Comparison of ENCODE assay signal across 22 cellular contexts in genomic region chr9:95062601-95063065, GRCh38.
DNase-seq lines count a peak whose midpoint lies in the region; ATAC-seq and TF ChIP-seq lines count a peak whose summit lies in the region.
"Had no signal": no experiment of that assay in that cellular context is flagged by ENCODE, and none has a peak within 500 bp of the region (broad histone marks: within the 10 kb centered on the region; RNA-seq: fewer than 3 reads in every experiment).

No MANE protein-coding gene starts in this region.

- H3K27ac Mint-ChIP-seq in brain: peak overlapping the region in 4 of 5 experiments; percentile 54 to 92 (median 73)
- H3K27ac Mint-ChIP-seq: activated naive CD8-positive, alpha-beta T cell treated with anti-CD3 and anti-CD28 coated beads, Interleukin-2, amount 50 U/mL, for 24 hours; activated T-helper 17 cell treated with anti-CD3 and anti-CD28 coated beads, Interleukin-2, amount 50 U/mL, for 72 hours had no signal

- DNase-seq in heart left ventricle (no peak), transverse colon (no peak), GOT3 (lab: John Stamatoyannopoulos, UW) (no peak), NCI-H510A (lab: John Stamatoyannopoulos, UW) (no peak), A172 (ENCODE audit: low spot score) (no peak)
- DNase-seq: activated naive CD8-positive, alpha-beta T cell treated with anti-CD3 and anti-CD28 coated beads, Interleukin-2, amount 50 U/mL, for 24 hours; foreskin melanocyte; naive B cell; NCI-H2029; NCI-H524 treated with DMSO at 0.1 percent for 48 hours; SK-N-SH; stimulated activated naive CD4-positive, alpha-beta T cell treated with Interleukin-2 at 50 U/mL for 16 hours; T1000 had no signal

- peaks cover 7 to 100% (median 89%) of the 10 kb centered on the region in 12 donors for H3K4me1 ChIP-seq in heart left ventricle
- peaks cover 27% of the 10 kb centered on the region for H3K4me1 ChIP-seq in parathyroid adenoma
- peaks cover 17 to 95% (median 54%) of the 10 kb centered on the region in 4 donors for H3K4me1 ChIP-seq in transverse colon

- H3K4me3 Mint-ChIP-seq in brain: peak overlapping the region in 1 of 5 experiments; percentile 47
- H3K4me3 Mint-ChIP-seq: activated naive CD8-positive, alpha-beta T cell treated with anti-CD3 and anti-CD28 coated beads, Interleukin-2, amount 50 U/mL, for 24 hours; activated T-helper 17 cell treated with anti-CD3 and anti-CD28 coated beads, Interleukin-2, amount 50 U/mL, for 72 hours; central memory CD8-positive, alpha-beta T cell; IgD-negative memory B cell; naive B cell had no signal

- H3K4me3 ChIP-seq in heart left ventricle (no peak overlapping the region), parathyroid adenoma (ENCODE audit: low read depth, low read length) (peak overlapping the region; percentile 99), transverse colon (no peak overlapping the region)
- H3K4me3 ChIP-seq: GM12878, lung had no signal

- no peak overlapping the region for H2AFZ ChIP-seq in parathyroid adenoma

- 26 to 58% (median 55%) methylated on average over 4 to 7 of the region's 7 CpGs for WGBS in heart left ventricle, 4 donors
- 76 to 100% methylated on average over 2 to 7 of the region's 7 CpGs for WGBS in transverse colon (ENCODE audit: low coverage in 1 of 2), 2 donors

- TF ChIP-seq CTCF in brain (conservative IDR thresholded peaks at IDR 0.05): no peak
- TF ChIP-seq CTCF in heart left ventricle (IDR thresholded peaks at IDR 0.05): no peak
- no peak for TF ChIP-seq CTCF in parathyroid adenoma (IDR thresholded peaks at IDR 0.05)
- TF ChIP-seq CTCF in transverse colon (IDR thresholded peaks at IDR 0.05): no peak

- in situ Hi-C loops in transverse colon (cut with MboI; ENCODE audit: low pct_ligation_motif_present in 1 of 4, low pct_unique_long_range_greater_than_20kb in 1 of 4, low sequenced_read_pairs in 3 of 4): no loop called here

- no peak for TF ChIP-seq EP300 in transverse colon (IDR thresholded peaks at IDR 0.05; ENCODE audit: low read depth)

- H3K4me2 ChIP-seq in parathyroid adenoma (ENCODE audit: low read length): peak overlapping the region; percentile 54
- H3K4me2 ChIP-seq: SK-N-SH had no signal

- peaks cover 25% of the 10 kb centered on the region for H3K36me3 Mint-ChIP-seq in brain

- no peak overlapping the region for H3K9ac ChIP-seq in parathyroid adenoma
- H3K9ac ChIP-seq: SK-N-SH had no signal

- H3K36me3 ChIP-seq in heart left ventricle: peaks cover 0 to 78% (median 56%) of the 10 kb centered on the region in 9 donors
- H3K36me3 ChIP-seq in parathyroid adenoma (ENCODE audit: control insufficient read depth, insufficient read depth, low read length): no peaks in the 10 kb centered on the region
- peaks cover 0 to 9% (median 4%) of the 10 kb centered on the region in 4 donors for H3K36me3 ChIP-seq in transverse colon

- peaks cover 76% of the 10 kb centered on the region for H3K4me1 Mint-ChIP-seq in brain
- H3K4me1 Mint-ChIP-seq: activated naive CD8-positive, alpha-beta T cell treated with anti-CD3 and anti-CD28 coated beads, Interleukin-2, amount 50 U/mL, for 24 hours; activated T-helper 17 cell treated with anti-CD3 and anti-CD28 coated beads, Interleukin-2, amount 50 U/mL, for 72 hours; central memory CD8-positive, alpha-beta T cell; IgD-negative memory B cell had no signal

- H3K9me3 Mint-ChIP-seq in brain: no peaks in the 10 kb centered on the region
- H3K9me3 Mint-ChIP-seq: activated naive CD8-positive, alpha-beta T cell treated with anti-CD3 and anti-CD28 coated beads, Interleukin-2, amount 50 U/mL, for 24 hours; activated T-helper 17 cell treated with anti-CD3 and anti-CD28 coated beads, Interleukin-2, amount 50 U/mL, for 72 hours; central memory CD8-positive, alpha-beta T cell; IgD-negative memory B cell; naive B cell had no signal

- H3K27me3 ChIP-seq in heart left ventricle (no peaks in the 10 kb centered on the region), parathyroid adenoma (ENCODE audit: control insufficient read depth, insufficient read depth, low read length) (no peaks in the 10 kb centered on the region), transverse colon (no peaks in the 10 kb centered on the region)

- H3K9me3 ChIP-seq in heart left ventricle (no peaks in the 10 kb centered on the region), parathyroid adenoma (ENCODE audit: control insufficient read depth, low read length) (no peaks in the 10 kb centered on the region), transverse colon (no peaks in the 10 kb centered on the region)
- H3K9me3 ChIP-seq: SK-N-SH had no signal

- H3K27ac ChIP-seq in heart left ventricle (peak overlapping the region in 10 of 12 donors; percentile 18 to 82 (median 58)), parathyroid adenoma (peak overlapping the region; percentile 15), transverse colon (peak overlapping the region; percentile 74 to 91 (median 83))

- TF ChIP-seq POLR2A in heart left ventricle (IDR thresholded peaks at IDR 0.05) (no peak), transverse colon (IDR thresholded peaks at IDR 0.05) (no peak)

- ATAC-seq in heart left ventricle (peak in 3 of 4 donors; percentile 23 to 38 (median 24)), HG02798 (IDR thresholded peaks at IDR 0.05; ENCODE audit: poor library complexity, unreplicated experiment) (no peak)
- ATAC-seq: activated CD4-positive, CD25-positive, alpha-beta regulatory T cell treated with anti-CD3 and anti-CD28 coated beads, Interleukin-2, amount 50 U/mL, for 24 hours; activated naive CD8-positive, alpha-beta T cell treated with anti-CD3 and anti-CD28 coated beads, Interleukin-2, amount 50 U/mL, for 24 hours; activated T-helper 17 cell treated with anti-CD3 and anti-CD28 coated beads, Interleukin-2, amount 50 U/mL, for 72 hours; GM12878 had no signal

- no peaks in the 10 kb centered on the region for H3K27me3 Mint-ChIP-seq in brain
- H3K27me3 Mint-ChIP-seq: activated naive CD8-positive, alpha-beta T cell treated with anti-CD3 and anti-CD28 coated beads, Interleukin-2, amount 50 U/mL, for 24 hours; activated T-helper 17 cell treated with anti-CD3 and anti-CD28 coated beads, Interleukin-2, amount 50 U/mL, for 72 hours; central memory CD8-positive, alpha-beta T cell; IgD-negative memory B cell; naive B cell had no signal

- H3K79me2 ChIP-seq in parathyroid adenoma: peaks cover 77% of the 10 kb centered on the region

- intact Hi-C loops in heart left ventricle (cut with DNase I): no loop called here
- intact Hi-C loops in transverse colon (cut with DNase I; ENCODE audit: low total_unique reads): no loop called here

Comparison
In these comparisons a context has a peak if more than half of its experiments do, and no peak if none do; other contexts are left out.
1. H3K27ac ChIP-seq: peak in every context shown above with its lines; median percentile 83 in transverse colon; 58 in heart left ventricle; 15 in parathyroid adenoma.